1 cellular context compared by ENCODE assay signal in genomic region chrX:129925305-129926092, GRCh38.
TF ChIP-seq lines count a peak whose summit lies in the region.

No MANE protein-coding gene starts in this region.

TF ChIP-seq in WTC11, 78 proteins besides CTCF, POLR2A, EP300 and RAD21 (continued from another document):
- TF ChIP-seq MXD4 (CRISPR knock-in tag; IDR thresholded peaks at IDR 0.05; ENCODE audit: borderline replicate concordance): no peak
- TF ChIP-seq, protein P1, sequence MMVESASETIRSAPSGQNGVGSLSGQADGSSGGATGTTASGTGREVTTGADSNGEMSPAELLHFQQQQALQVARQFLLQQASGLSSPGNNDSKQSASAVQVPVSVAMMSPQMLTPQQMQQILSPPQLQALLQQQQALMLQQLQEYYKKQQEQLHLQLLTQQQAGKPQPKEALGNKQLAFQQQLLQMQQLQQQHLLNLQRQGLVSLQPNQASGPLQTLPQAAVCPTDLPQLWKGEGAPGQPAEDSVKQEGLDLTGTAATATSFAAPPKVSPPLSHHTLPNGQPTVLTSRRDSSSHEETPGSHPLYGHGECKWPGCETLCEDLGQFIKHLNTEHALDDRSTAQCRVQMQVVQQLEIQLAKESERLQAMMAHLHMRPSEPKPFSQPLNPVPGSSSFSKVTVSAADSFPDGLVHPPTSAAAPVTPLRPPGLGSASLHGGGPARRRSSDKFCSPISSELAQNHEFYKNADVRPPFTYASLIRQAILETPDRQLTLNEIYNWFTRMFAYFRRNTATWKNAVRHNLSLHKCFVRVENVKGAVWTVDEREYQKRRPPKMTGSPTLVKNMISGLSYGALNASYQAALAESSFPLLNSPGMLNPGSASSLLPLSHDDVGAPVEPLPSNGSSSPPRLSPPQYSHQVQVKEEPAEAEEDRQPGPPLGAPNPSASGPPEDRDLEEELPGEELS (CRISPR knock-in tag; IDR thresholded peaks at IDR 0.05): no peak
- TF ChIP-seq, protein P2, sequence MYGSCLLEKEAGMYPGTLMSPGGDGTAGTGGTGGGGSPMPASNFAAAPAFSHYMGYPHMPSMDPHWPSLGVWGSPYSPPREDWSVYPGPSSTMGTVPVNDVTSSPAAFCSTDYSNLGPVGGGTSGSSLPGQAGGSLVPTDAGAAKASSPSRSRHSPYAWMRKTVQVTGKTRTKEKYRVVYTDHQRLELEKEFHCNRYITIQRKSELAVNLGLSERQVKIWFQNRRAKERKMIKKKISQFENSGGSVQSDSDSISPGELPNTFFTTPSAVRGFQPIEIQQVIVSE (CRISPR knock-in tag; IDR thresholded peaks at IDR 0.05; ENCODE audit: borderline replicate concordance): no peak
- TF ChIP-seq, protein P3, sequence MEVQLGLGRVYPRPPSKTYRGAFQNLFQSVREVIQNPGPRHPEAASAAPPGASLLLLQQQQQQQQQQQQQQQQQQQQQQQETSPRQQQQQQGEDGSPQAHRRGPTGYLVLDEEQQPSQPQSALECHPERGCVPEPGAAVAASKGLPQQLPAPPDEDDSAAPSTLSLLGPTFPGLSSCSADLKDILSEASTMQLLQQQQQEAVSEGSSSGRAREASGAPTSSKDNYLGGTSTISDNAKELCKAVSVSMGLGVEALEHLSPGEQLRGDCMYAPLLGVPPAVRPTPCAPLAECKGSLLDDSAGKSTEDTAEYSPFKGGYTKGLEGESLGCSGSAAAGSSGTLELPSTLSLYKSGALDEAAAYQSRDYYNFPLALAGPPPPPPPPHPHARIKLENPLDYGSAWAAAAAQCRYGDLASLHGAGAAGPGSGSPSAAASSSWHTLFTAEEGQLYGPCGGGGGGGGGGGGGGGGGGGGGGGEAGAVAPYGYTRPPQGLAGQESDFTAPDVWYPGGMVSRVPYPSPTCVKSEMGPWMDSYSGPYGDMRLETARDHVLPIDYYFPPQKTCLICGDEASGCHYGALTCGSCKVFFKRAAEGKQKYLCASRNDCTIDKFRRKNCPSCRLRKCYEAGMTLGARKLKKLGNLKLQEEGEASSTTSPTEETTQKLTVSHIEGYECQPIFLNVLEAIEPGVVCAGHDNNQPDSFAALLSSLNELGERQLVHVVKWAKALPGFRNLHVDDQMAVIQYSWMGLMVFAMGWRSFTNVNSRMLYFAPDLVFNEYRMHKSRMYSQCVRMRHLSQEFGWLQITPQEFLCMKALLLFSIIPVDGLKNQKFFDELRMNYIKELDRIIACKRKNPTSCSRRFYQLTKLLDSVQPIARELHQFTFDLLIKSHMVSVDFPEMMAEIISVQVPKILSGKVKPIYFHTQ (CRISPR knock-in tag; IDR thresholded peaks at IDR 0.05): no peak
- TF ChIP-seq, protein P4, sequence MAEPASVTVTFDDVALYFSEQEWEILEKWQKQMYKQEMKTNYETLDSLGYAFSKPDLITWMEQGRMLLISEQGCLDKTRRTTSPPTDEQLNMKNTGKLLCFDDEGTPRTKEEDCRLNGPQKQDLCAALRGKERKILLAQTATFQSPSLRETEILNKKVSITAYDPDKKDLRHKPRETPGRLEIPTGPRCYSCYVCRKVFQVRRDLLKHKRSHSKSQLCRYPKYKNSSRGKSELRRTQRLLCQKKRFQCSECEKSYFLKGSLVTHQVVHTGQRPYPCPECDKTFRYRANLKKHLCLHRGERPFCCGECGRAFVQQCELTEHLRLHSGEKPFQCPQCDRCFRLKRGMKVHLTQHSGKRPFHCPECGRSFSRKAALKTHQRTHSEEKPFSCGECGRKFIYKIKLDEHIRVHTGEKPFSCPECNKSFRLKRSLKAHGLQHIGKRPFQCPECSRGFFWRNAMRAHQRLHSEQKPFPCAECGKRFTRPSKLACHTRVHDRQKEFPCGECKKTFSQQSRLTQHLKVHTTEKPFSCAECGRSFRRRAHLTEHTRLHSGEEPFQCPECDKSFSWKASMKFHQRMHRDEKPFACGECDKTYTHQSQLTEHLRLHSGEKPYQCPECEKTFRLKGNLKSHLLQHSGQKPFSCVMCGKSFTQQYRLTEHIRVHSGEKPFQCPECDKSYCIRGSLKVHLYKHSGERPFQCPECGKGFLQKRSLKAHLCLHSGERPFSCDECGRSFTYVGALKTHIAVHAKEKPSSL (CRISPR knock-in tag; conservative IDR thresholded peaks at IDR 0.05): no peak
- no peak for TF ChIP-seq RORB (CRISPR knock-in tag; IDR thresholded peaks at IDR 0.05)
- TF ChIP-seq E2F5 (CRISPR knock-in tag; IDR thresholded peaks at IDR 0.05): no peak
